ENCODE assay signal across 1 cellular context in genomic region chr4:40057540-40058091, GRCh38.
TF ChIP-seq lines count a peak whose summit lies in the region.

No MANE protein-coding gene starts in this region.

TF ChIP-seq in HepG2, 621 proteins besides CTCF, POLR2A, EP300 and RAD21 (continued from another document and continues in another):
- TF ChIP-seq GABPA (IDR thresholded peaks at IDR 0.05; ENCODE audit: low read depth, low read length) (no peak), GABPA (CRISPR knock-in tag; IDR thresholded peaks at IDR 0.05; ENCODE audit: low read depth) (0 out of 2 replicates have a peak, but pooled peaks have one; percentile 6), KLF11 (CRISPR knock-in tag; IDR thresholded peaks at IDR 0.05) (no peak), KMT2A (CRISPR knock-in tag; IDR thresholded peaks at IDR 0.05) (0 out of 2 replicates have a peak, but pooled peaks have one; percentile 47), HCFC1 (IDR thresholded peaks at IDR 0.05; ENCODE audit: low read depth, low read length) (no peak), ZNF841 (CRISPR knock-in tag; IDR thresholded peaks at IDR 0.05; ENCODE audit: borderline replicate concordance) (no peak), ZNF83 (CRISPR knock-in tag; IDR thresholded peaks at IDR 0.05; ENCODE audit: borderline replicate concordance) (no peak), CREB1 (IDR thresholded peaks at IDR 0.05) (no peak), CREB1 (CRISPR knock-in tag; IDR thresholded peaks at IDR 0.05) (peak; percentile 74), SOX5 (CRISPR knock-in tag; IDR thresholded peaks at IDR 0.05; ENCODE audit: borderline replicate concordance) (0 out of 2 replicates have a peak, but pooled peaks have one; percentile 11), RFXAP (CRISPR knock-in tag; IDR thresholded peaks at IDR 0.05; ENCODE audit: borderline replicate concordance) (peak; percentile 98), TOE1 (CRISPR knock-in tag; IDR thresholded peaks at IDR 0.05) (no peak), MXI1 (IDR thresholded peaks at IDR 0.05; ENCODE audit: borderline replicate concordance, low read depth, low read length) (peak; percentile 53; the same call in 1 of the 3 replicates), ZNF75D (CRISPR knock-in tag; IDR thresholded peaks at IDR 0.05; ENCODE audit: borderline replicate concordance) (no peak), MTF2 (CRISPR knock-in tag; IDR thresholded peaks at IDR 0.05; ENCODE audit: borderline replicate concordance) (0 out of 2 replicates have a peak, but pooled peaks have one; percentile 50), DR1 (CRISPR knock-in tag; IDR thresholded peaks at IDR 0.05) (no peak; the same call in 1 of the 2 replicates), ZNF644 (CRISPR knock-in tag; IDR thresholded peaks at IDR 0.05; ENCODE audit: low read depth) (peak; percentile 37; the same call in 1 of the 2 replicates), RBFOX2 (IDR thresholded peaks at IDR 0.05; ENCODE audit: low read depth, low read length) (no peak), ZFP1 (CRISPR knock-in tag; IDR thresholded peaks at IDR 0.05) (no peak), HOMEZ (CRISPR knock-in tag; IDR thresholded peaks at IDR 0.05; ENCODE audit: low read depth) (peak; percentile 76; the same call in 1 of the 2 replicates), FOXA1 (IDR thresholded peaks at IDR 0.05) (no peak), FOXA1 (CRISPR knock-in tag; IDR thresholded peaks at IDR 0.05) (peak; percentile 33; the same call in 1 of the 2 replicates), YY1 (IDR thresholded peaks at IDR 0.05; ENCODE audit: insufficient read depth, insufficient replicate concordance, low read depth, low read length) (no peak), ELF3 (CRISPR knock-in tag; IDR thresholded peaks at IDR 0.05) (peak; percentile 51; the same call in 1 of the 2 replicates), LCORL (IDR thresholded peaks at IDR 0.05) (no peak), LCORL (CRISPR knock-in tag; IDR thresholded peaks at IDR 0.05) (peak; percentile 69), NCOA2 (CRISPR knock-in tag; IDR thresholded peaks at IDR 0.05) (0 out of 2 replicates have a peak, but pooled peaks have one; percentile 2), ARNT2 (CRISPR knock-in tag; IDR thresholded peaks at IDR 0.05; ENCODE audit: low read depth) (peak; percentile 57; the same call in 1 of the 2 replicates), RFX5 (IDR thresholded peaks at IDR 0.05; ENCODE audit: low read depth, low read length) (peak; percentile 92), HDAC1 (CRISPR knock-in tag; IDR thresholded peaks at IDR 0.05) (peak; percentile 61), PTBP1 (IDR thresholded peaks at IDR 0.05; ENCODE audit: low read depth, low read length, poor library complexity, severe bottlenecking) (no peak), ZNF292 (CRISPR knock-in tag; IDR thresholded peaks at IDR 0.05; ENCODE audit: borderline replicate concordance, low read depth) (no peak), IKZF4 (CRISPR knock-in tag; IDR thresholded peaks at IDR 0.05; ENCODE audit: borderline replicate concordance, low read depth, not compliant biosample characterization) (no peak), SP1 (IDR thresholded peaks at IDR 0.05) (no peak), SP1 (CRISPR knock-in tag; IDR thresholded peaks at IDR 0.05) (no peak), ZBTB39 (CRISPR knock-in tag; IDR thresholded peaks at IDR 0.05) (0 out of 2 replicates have a peak, but pooled peaks have one; percentile 8), ZGPAT (CRISPR knock-in tag; IDR thresholded peaks at IDR 0.05) (peak; percentile 6; the same call in 1 of the 2 replicates), ZNF143 (CRISPR knock-in tag; IDR thresholded peaks at IDR 0.05) (peak; percentile 9; the same call in 1 of the 2 replicates), ZNF678 (CRISPR knock-in tag; IDR thresholded peaks at IDR 0.05) (no peak), ZNF33B (CRISPR knock-in tag; IDR thresholded peaks at IDR 0.05) (no peak; the same call in 1 of the 2 replicates), ZSCAN12 (CRISPR knock-in tag; IDR thresholded peaks at IDR 0.05) (no peak)
- TF ChIP-seq, protein P1, sequence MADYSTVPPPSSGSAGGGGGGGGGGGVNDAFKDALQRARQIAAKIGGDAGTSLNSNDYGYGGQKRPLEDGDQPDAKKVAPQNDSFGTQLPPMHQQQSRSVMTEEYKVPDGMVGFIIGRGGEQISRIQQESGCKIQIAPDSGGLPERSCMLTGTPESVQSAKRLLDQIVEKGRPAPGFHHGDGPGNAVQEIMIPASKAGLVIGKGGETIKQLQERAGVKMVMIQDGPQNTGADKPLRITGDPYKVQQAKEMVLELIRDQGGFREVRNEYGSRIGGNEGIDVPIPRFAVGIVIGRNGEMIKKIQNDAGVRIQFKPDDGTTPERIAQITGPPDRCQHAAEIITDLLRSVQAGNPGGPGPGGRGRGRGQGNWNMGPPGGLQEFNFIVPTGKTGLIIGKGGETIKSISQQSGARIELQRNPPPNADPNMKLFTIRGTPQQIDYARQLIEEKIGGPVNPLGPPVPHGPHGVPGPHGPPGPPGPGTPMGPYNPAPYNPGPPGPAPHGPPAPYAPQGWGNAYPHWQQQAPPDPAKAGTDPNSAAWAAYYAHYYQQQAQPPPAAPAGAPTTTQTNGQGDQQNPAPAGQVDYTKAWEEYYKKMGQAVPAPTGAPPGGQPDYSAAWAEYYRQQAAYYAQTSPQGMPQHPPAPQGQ (CRISPR knock-in tag; IDR thresholded peaks at IDR 0.05; ENCODE audit: borderline replicate concordance) = no peak
- TF ChIP-seq, protein P2, sequence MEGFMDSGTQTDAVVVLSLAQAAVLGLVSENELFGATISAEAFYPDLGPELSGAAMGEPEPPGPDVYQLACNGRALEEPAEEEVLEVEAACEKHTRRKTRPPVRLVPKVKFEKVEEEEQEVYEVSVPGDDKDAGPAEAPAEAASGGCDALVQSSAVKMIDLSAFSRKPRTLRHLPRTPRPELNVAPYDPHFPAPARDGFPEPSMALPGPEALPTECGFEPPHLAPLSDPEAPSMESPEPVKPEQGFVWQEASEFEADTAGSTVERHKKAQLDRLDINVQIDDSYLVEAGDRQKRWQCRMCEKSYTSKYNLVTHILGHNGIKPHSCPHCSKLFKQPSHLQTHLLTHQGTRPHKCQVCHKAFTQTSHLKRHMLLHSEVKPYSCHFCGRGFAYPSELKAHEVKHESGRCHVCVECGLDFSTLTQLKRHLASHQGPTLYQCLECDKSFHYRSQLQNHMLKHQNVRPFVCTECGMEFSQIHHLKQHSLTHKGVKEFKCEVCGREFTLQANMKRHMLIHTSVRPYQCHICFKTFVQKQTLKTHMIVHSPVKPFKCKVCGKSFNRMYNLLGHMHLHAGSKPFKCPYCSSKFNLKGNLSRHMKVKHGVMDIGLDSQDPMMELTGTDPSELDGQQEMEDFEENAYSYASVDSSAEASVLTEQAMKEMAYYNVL (CRISPR knock-in tag; IDR thresholded peaks at IDR 0.05; ENCODE audit: borderline replicate concordance) = no peak
- TF ChIP-seq, protein P3, sequence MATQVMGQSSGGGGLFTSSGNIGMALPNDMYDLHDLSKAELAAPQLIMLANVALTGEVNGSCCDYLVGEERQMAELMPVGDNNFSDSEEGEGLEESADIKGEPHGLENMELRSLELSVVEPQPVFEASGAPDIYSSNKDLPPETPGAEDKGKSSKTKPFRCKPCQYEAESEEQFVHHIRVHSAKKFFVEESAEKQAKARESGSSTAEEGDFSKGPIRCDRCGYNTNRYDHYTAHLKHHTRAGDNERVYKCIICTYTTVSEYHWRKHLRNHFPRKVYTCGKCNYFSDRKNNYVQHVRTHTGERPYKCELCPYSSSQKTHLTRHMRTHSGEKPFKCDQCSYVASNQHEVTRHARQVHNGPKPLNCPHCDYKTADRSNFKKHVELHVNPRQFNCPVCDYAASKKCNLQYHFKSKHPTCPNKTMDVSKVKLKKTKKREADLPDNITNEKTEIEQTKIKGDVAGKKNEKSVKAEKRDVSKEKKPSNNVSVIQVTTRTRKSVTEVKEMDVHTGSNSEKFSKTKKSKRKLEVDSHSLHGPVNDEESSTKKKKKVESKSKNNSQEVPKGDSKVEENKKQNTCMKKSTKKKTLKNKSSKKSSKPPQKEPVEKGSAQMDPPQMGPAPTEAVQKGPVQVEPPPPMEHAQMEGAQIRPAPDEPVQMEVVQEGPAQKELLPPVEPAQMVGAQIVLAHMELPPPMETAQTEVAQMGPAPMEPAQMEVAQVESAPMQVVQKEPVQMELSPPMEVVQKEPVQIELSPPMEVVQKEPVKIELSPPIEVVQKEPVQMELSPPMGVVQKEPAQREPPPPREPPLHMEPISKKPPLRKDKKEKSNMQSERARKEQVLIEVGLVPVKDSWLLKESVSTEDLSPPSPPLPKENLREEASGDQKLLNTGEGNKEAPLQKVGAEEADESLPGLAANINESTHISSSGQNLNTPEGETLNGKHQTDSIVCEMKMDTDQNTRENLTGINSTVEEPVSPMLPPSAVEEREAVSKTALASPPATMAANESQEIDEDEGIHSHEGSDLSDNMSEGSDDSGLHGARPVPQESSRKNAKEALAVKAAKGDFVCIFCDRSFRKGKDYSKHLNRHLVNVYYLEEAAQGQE (IDR thresholded peaks at IDR 0.05; ENCODE audit: borderline replicate concordance in 1 of 2, low read depth in 1 of 2, low read length in 2 of 2) = 0 out of 4 replicates have a peak, but pooled peaks of 1 of the 2 experiments have one; percentile 5
- TF ChIP-seq, protein P4, sequence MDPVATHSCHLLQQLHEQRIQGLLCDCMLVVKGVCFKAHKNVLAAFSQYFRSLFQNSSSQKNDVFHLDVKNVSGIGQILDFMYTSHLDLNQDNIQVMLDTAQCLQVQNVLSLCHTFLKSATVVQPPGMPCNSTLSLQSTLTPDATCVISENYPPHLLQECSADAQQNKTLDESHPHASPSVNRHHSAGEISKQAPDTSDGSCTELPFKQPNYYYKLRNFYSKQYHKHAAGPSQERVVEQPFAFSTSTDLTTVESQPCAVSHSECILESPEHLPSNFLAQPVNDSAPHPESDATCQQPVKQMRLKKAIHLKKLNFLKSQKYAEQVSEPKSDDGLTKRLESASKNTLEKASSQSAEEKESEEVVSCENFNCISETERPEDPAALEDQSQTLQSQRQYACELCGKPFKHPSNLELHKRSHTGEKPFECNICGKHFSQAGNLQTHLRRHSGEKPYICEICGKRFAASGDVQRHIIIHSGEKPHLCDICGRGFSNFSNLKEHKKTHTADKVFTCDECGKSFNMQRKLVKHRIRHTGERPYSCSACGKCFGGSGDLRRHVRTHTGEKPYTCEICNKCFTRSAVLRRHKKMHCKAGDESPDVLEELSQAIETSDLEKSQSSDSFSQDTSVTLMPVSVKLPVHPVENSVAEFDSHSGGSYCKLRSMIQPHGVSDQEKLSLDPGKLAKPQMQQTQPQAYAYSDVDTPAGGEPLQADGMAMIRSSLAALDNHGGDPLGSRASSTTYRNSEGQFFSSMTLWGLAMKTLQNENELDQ (CRISPR knock-in tag; IDR thresholded peaks at IDR 0.05; ENCODE audit: borderline replicate concordance) = no peak
- TF ChIP-seq, protein P5, sequence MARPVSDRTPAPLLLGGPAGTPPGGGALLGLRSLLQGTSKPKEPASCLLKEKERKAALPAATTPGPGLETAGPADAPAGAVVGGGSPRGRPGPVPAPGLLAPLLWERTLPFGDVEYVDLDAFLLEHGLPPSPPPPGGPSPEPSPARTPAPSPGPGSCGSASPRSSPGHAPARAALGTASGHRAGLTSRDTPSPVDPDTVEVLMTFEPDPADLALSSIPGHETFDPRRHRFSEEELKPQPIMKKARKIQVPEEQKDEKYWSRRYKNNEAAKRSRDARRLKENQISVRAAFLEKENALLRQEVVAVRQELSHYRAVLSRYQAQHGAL (CRISPR knock-in tag; IDR thresholded peaks at IDR 0.05; ENCODE audit: not compliant biosample characterization) = no peak
